Comparison of ENCODE assay signal across 29 cellular contexts in the genomic region with DNA sequence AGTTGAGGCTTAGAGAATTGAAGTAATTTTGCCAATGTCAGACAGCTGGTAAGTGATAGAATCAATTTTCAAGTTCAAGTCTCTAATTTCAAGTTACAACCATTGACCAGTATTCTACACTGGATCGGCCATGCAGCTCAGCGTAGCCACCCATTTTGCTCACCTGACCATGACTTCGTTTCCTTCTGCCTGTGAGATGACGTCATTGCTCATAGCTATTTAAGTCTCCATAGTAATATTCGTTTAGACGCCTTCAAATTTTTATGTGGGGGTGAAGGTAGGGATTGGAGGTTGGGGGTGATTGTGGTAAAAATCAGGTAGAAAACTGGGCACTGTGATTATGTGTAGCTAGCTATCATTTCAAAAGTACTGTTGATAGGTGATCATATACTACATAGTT. TPM values are rescaled to one million over a fixed set of nuclear protein-coding genes. Genes with fewer than 3 reads are reported as not detected.
DNase-seq lines count a peak whose midpoint lies in the region; ATAC-seq, FAIRE-seq and TF ChIP-seq lines count a peak whose summit lies in the region.
"Had no signal": no experiment of that assay in that cellular context is flagged by ENCODE, and none has a peak within 500 bp of the region (broad histone marks: within the 10 kb centered on the region; RNA-seq: fewer than 3 reads in every experiment).

No MANE protein-coding gene starts in this region.

- POLR2A ChIA-PET in HEK293 (lab: Yijun Ruan, JAX): no interaction called here
- POLR2A ChIA-PET in GM12878 (lab: Charles Lee): no interaction called here

- BruUV-seq in GM12878 (replicated peaks; lab: Mats Ljungman, UMichigan): no TSS peak

- H4K20me1 ChIP-seq in GM12878 (ENCODE audit: control insufficient read depth, insufficient read depth): no peaks in the 10 kb centered on the region
- H4K20me1 ChIP-seq: BLaER1 had no signal

- H3K36me3 ChIP-seq in HEK293 (ENCODE audit: control insufficient read depth in 2 of 2, insufficient read depth in 1 of 2, low read length in 2 of 2): no peaks in the 10 kb centered on the region
- no peaks in the 10 kb centered on the region for H3K36me3 ChIP-seq in GM12878 (ENCODE audit: control insufficient read depth in 2 of 2, insufficient read depth in 2 of 2, low read length in 1 of 2)
- H3K36me3 ChIP-seq: BE2C, BLaER1 had no signal

- no peak for FAIRE-seq in GM12878 (lab: Jason Lieb, UNC)
- FAIRE-seq: A204.1, GM12891, GM19239 had no signal

- ATAC-seq in GM12878: no peak

- H3K27me3 ChIP-seq in GM12878 (replicated peaks in 1 of 2; ENCODE audit: control insufficient read depth in 2 of 2, insufficient read depth in 2 of 2, low read length in 1 of 2): peaks cover 0 to 7% of the 10 kb centered on the region in 2 experiments; a peak in 1 of 4 replicates

- H3K9me3 ChIP-seq in HEK293 (ENCODE audit: control insufficient read depth, insufficient read depth, low read depth, low read length): no peaks in the 10 kb centered on the region
- H3K9me3 ChIP-seq in GM12878 (replicated peaks; ENCODE audit: control insufficient read depth, insufficient read depth, low read length): no peaks in the 10 kb centered on the region; the same call in 2 of the 3 replicates
- H3K9me3 ChIP-seq: BE2C had no signal

- no peak for TF ChIP-seq EP300 in GM12878 (IDR thresholded peaks at IDR 0.05; ENCODE audit: borderline replicate concordance in 1 of 2, control insufficient read depth in 1 of 2, low read depth in 2 of 2, low read length in 2 of 2)

- TF ChIP-seq RAD21 in GM12878 (IDR thresholded peaks at IDR 0.05; ENCODE audit: insufficient read depth, low read depth, low read length): no peak

- CTCF ChIA-PET in HEK293 (lab: Yijun Ruan, JAX) (interaction anchor here (0.7 to 1.1 kb wide), 3 partner anchors 12 to 1537 kb away, joined by 3 to 4 read pairs (median 4); no protein-coding TSS in a partner anchor), GM12878 (lab: Yijun Ruan, JAX) (interaction anchor here (0.6 to 6.6 kb wide), 9 partner anchors 9 to 456 kb away, joined by 3 to 87 read pairs (median 3); no protein-coding TSS in a partner anchor)

- no peak overlapping the region for H3K9ac ChIP-seq in GM12878 (ENCODE audit: control insufficient read depth, insufficient read depth, low read length)
- H3K9ac ChIP-seq: BLaER1 had no signal

- 57% methylated on average over 6 of the region's 6 CpGs for WGBS in GM12878 (ENCODE audit: insufficient coverage, insufficient replicate concordance, low lambda C conversion rate, missing lambda C conversion rate)

- in situ Hi-C loops in GM12878 (cut with MboI): loop anchor here (10.0 kb wide), 2 partner anchors 1146 to 1534 kb away; no protein-coding TSS in a partner anchor

- RAD21 ChIA-PET in GM12878 (lab: Charles Lee; ENCODE audit: unreplicated experiment): interaction anchor here (0.6 to 20.1 kb wide), 11 partner anchors 7 to 456 kb away, joined by 3 to 238 read pairs (median 5); no protein-coding TSS in a partner anchor

- H3K79me2 ChIP-seq in GM12878 (ENCODE audit: control insufficient read depth, insufficient read depth, low read length): no peaks in the 10 kb centered on the region

- H3K4me1 ChIP-seq in HEK293 (ENCODE audit: control insufficient read depth, insufficient read depth, low read length): no peaks in the 10 kb centered on the region
- no peaks in the 10 kb centered on the region for H3K4me1 ChIP-seq in GM12878 (ENCODE audit: control insufficient read depth, insufficient read depth, low read length)
- H3K4me1 ChIP-seq: BE2C had no signal

- no peak overlapping the region for H2AFZ ChIP-seq in GM12878 (ENCODE audit: control insufficient read depth, low read depth, low read length)

- SMC1A ChIA-PET in GM12878 (lab: Charles Lee; ENCODE audit: uncharacterized antibody, unreplicated experiment): interaction anchor here (0.7 to 8.1 kb wide), 13 partner anchors 9 to 457 kb away, joined by 3 to 44 read pairs (median 6); no protein-coding TSS in a partner anchor

- intact Hi-C loops in GM12878 (cut with micrococcal nuclease; ENCODE audit: unreplicated experiment): loop anchor here (5.0 to 10.0 kb wide), 3 partner anchors 153 to 1534 kb away; no protein-coding TSS in a partner anchor

- H3K4me2 ChIP-seq in GM12878 (ENCODE audit: control insufficient read depth, insufficient read depth): no peak overlapping the region
- H3K4me2 ChIP-seq: BLaER1 had no signal

- H3K27ac ChIP-seq in HEK293 (ENCODE audit: extremely low read depth, low read depth, low read length): no peak overlapping the region
- no peak overlapping the region for H3K27ac ChIP-seq in GM12878 (ENCODE audit: control insufficient read depth, insufficient read depth)
- H3K27ac ChIP-seq: BLaER1 had no signal

- TF ChIP-seq CTCF in HEK293 (tag by site-specific recombination; IDR thresholded peaks at IDR 0.05): no peak
- no peak for TF ChIP-seq CTCF in GM12878 (IDR thresholded peaks at IDR 0.05 in 2 of 3, conservative IDR thresholded peaks at IDR 0.05 in 1 of 3; ENCODE audit: control insufficient read depth in 2 of 3, extremely low read depth in 1 of 3, insufficient read depth in 1 of 3, low read depth in 3 of 3, low read length in 3 of 3)

- H3K4me3 ChIP-seq in HEK293 (ENCODE audit: low read depth, low read length) (no peak overlapping the region), GM12878 (no peak overlapping the region)
- H3K4me3 ChIP-seq: BLaER1 had no signal

- DNase-seq in GM12878 (ENCODE audit: low read depth, low spot score) (no peak), dermis blood vessel endothelial cell (peak; percentile 12), hypothalamus (lab: John Stamatoyannopoulos, UW) (no peak), HuH-7 (ENCODE audit: low spot score) (no peak)
- no peak for DNase-seq in stimulated activated CD8-positive, alpha-beta memory T cell treated with anti-CD3 and anti-CD28 coated beads, Interleukin-4, amount 100 ng/mL, for 48 hours
- DNase-seq: 8988T; ACHN; BE2C; C1 segment of cervical spinal cord; CD4-positive, alpha-beta memory T cell; CD4-positive, CD25-positive, alpha-beta regulatory T cell; CD8-positive, alpha-beta memory T cell; COR-L47; DMS 273 treated with DMSO at 0.1 percent for 48 hours; DMS153; DMS53; DMS79; DND-41; EL; GDM1 had no signal

- TF ChIP-seq POLR2A in GM12878 (IDR thresholded peaks at IDR 0.05; ENCODE audit: low read depth, low read length): no peak

TF ChIP-seq in HEK293, 187 proteins besides CTCF, POLR2A, EP300 and RAD21 (continues in another document):
- TF ChIP-seq ZNF585B (tag by site-specific recombination; IDR thresholded peaks at IDR 0.05) (no peak), ZFP69B (tag by site-specific recombination; IDR thresholded peaks at IDR 0.05) (no peak)
- TF ChIP-seq, protein P1, sequence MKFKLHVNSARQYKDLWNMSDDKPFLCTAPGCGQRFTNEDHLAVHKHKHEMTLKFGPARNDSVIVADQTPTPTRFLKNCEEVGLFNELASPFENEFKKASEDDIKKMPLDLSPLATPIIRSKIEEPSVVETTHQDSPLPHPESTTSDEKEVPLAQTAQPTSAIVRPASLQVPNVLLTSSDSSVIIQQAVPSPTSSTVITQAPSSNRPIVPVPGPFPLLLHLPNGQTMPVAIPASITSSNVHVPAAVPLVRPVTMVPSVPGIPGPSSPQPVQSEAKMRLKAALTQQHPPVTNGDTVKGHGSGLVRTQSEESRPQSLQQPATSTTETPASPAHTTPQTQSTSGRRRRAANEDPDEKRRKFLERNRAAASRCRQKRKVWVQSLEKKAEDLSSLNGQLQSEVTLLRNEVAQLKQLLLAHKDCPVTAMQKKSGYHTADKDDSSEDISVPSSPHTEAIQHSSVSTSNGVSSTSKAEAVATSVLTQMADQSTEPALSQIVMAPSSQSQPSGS (tag by site-specific recombination; IDR thresholded peaks at IDR 0.05; ENCODE audit: low read depth): peak; percentile 89

TF ChIP-seq in GM12878, 131 proteins besides CTCF, POLR2A, EP300 and RAD21:
- TF ChIP-seq ATF7 (IDR thresholded peaks at IDR 0.05; ENCODE audit: low read depth) (peak; percentile 92), JUND (IDR thresholded peaks at IDR 0.05; ENCODE audit: low read depth, low read length) (0 out of 2 replicates have a peak, but pooled peaks have one; percentile 33)
- TF ChIP-seq, protein P2, sequence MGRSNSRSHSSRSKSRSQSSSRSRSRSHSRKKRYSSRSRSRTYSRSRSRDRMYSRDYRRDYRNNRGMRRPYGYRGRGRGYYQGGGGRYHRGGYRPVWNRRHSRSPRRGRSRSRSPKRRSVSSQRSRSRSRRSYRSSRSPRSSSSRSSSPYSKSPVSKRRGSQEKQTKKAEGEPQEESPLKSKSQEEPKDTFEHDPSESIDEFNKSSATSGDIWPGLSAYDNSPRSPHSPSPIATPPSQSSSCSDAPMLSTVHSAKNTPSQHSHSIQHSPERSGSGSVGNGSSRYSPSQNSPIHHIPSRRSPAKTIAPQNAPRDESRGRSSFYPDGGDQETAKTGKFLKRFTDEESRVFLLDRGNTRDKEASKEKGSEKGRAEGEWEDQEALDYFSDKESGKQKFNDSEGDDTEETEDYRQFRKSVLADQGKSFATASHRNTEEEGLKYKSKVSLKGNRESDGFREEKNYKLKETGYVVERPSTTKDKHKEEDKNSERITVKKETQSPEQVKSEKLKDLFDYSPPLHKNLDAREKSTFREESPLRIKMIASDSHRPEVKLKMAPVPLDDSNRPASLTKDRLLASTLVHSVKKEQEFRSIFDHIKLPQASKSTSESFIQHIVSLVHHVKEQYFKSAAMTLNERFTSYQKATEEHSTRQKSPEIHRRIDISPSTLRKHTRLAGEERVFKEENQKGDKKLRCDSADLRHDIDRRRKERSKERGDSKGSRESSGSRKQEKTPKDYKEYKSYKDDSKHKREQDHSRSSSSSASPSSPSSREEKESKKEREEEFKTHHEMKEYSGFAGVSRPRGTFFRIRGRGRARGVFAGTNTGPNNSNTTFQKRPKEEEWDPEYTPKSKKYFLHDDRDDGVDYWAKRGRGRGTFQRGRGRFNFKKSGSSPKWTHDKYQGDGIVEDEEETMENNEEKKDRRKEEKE (IDR thresholded peaks at IDR 0.05): no peak

RNA-seq across cellular contexts. Expression of a gene that starts 5.6 kb away (rescaled TPM):
- total RNA-seq in GM12878 (2013; cell fraction: nucleolus; rRNA removed): 2.0 and 3.0 TPM in 2 replicates
- total RNA-seq in GM12878 (2014; rRNA removed) (0.05 TPM in 1 of 2 replicates, not detected in the other), GM12878 (2014; rRNA removed; fragmentation: Illumina TruSeq; extraction: Trizol) (0.09 TPM in 1 of 2 replicates, not detected in the other), GM12878 (2021) (not detected in 2 replicates), dermis blood vessel endothelial cell (6.1 and 11.7 TPM in 2 replicates)
- polyA plus RNA-seq in GM12878 (2011; ENCODE audit: low read depth): not detected
- polyA plus RNA-seq in GM12878 (2011; rRNA removed) (0.69 and 0.98 TPM in 2 replicates), GM12878 (2014; fragmentation: Illumina TruSeq; extraction: Trizol) (not detected in 2 replicates), GM12878 (2014; fragmentation: Nextera tagmentation; extraction: Ambion mirVana) (not detected), GM12878 (2014; rRNA removed) (not detected in 2 replicates), GM12878 (2016; fragmentation: Nextera tagmentation; extraction: Ambion mirVana) (not detected)
- 0.63 and 0.84 TPM in 2 replicates for polyA plus RNA-seq in GM12878 (2011; cell fraction: cytosol; rRNA removed)
- polyA plus RNA-seq in GM12878 (2011; cell fraction: nucleus; rRNA removed): 12.4 and 14.9 TPM in 2 replicates
- polyA plus RNA-seq in GM12878 (2012): not detected in 2 replicates
- 6.7 and 15.5 TPM in 2 replicates for polyA minus RNA-seq in GM12878 (2011; rRNA and poly(A)+ RNA removed)
- 0.53 TPM in 1 of 2 replicates, not detected in the other for polyA minus RNA-seq in GM12878 (2011; cell fraction: cytosol; rRNA and poly(A)+ RNA removed)
- 32.3 and 57.8 TPM in 2 replicates for polyA minus RNA-seq in GM12878 (2011; cell fraction: nucleus; rRNA and poly(A)+ RNA removed)
- total RNA-seq: A673; CD4-positive, alpha-beta memory T cell; CD4-positive, CD25-positive, alpha-beta regulatory T cell; CD8-positive, alpha-beta memory T cell; Daoy; G401 had no signal
- polyA plus RNA-seq: CD14-positive monocyte; CD4-positive, alpha-beta memory T cell; CD4-positive, CD25-positive, alpha-beta regulatory T cell; CD8-positive, alpha-beta memory T cell had no signal
